ENCODE assay signal across 1 cellular context in genomic region chr22:17171313-17172171, GRCh38.
TF ChIP-seq lines count a peak whose summit lies in the region.

No MANE protein-coding gene starts in this region.

TF ChIP-seq in HepG2, 621 proteins besides CTCF, POLR2A, EP300 and RAD21 (continued from another document and continues in another):
- no peak for TF ChIP-seq AKNA (CRISPR knock-in tag; IDR thresholded peaks at IDR 0.05; ENCODE audit: borderline replicate concordance)
- TF ChIP-seq NR2C2 (CRISPR knock-in tag; IDR thresholded peaks at IDR 0.05; ENCODE audit: borderline replicate concordance) = peak; percentile 68
- 0 out of 2 replicates have a peak, but pooled peaks have one; percentile 60 for TF ChIP-seq ZNF431 (CRISPR knock-in tag; IDR thresholded peaks at IDR 0.05; ENCODE audit: borderline replicate concordance, low read depth)
- TF ChIP-seq NR2F6 (IDR thresholded peaks at IDR 0.05) = no peak
- 0 out of 2 replicates have a peak, but pooled peaks have one; percentile 25 for TF ChIP-seq NR2F6 (CRISPR knock-in tag; IDR thresholded peaks at IDR 0.05)
- TF ChIP-seq, protein P1, sequence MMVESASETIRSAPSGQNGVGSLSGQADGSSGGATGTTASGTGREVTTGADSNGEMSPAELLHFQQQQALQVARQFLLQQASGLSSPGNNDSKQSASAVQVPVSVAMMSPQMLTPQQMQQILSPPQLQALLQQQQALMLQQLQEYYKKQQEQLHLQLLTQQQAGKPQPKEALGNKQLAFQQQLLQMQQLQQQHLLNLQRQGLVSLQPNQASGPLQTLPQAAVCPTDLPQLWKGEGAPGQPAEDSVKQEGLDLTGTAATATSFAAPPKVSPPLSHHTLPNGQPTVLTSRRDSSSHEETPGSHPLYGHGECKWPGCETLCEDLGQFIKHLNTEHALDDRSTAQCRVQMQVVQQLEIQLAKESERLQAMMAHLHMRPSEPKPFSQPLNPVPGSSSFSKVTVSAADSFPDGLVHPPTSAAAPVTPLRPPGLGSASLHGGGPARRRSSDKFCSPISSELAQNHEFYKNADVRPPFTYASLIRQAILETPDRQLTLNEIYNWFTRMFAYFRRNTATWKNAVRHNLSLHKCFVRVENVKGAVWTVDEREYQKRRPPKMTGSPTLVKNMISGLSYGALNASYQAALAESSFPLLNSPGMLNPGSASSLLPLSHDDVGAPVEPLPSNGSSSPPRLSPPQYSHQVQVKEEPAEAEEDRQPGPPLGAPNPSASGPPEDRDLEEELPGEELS (CRISPR knock-in tag; IDR thresholded peaks at IDR 0.05) = no peak
- no peak for TF ChIP-seq CHD4 (IDR thresholded peaks at IDR 0.05; ENCODE audit: borderline replicate concordance, low read length)
- TF ChIP-seq KDM2A (CRISPR knock-in tag; IDR thresholded peaks at IDR 0.05; ENCODE audit: borderline replicate concordance, low read depth) = peak; percentile 43; the same call in 1 of the 2 replicates
- no peak for TF ChIP-seq SMC3 (IDR thresholded peaks at IDR 0.05; ENCODE audit: low read length)
- no peak for TF ChIP-seq ZNF138 (CRISPR knock-in tag; IDR thresholded peaks at IDR 0.05; ENCODE audit: low read depth)
- TF ChIP-seq ZMYM3 (CRISPR knock-in tag; IDR thresholded peaks at IDR 0.05) = peak; percentile 68
- peak; percentile 59; the same call in 1 of the 2 replicates for TF ChIP-seq ZNF564 (CRISPR knock-in tag; IDR thresholded peaks at IDR 0.05)
- TF ChIP-seq CBX5 (CRISPR knock-in tag; IDR thresholded peaks at IDR 0.05; ENCODE audit: borderline replicate concordance) = peak; percentile 70; the same call in 1 of the 2 replicates
- no peak for TF ChIP-seq ZNF326 (CRISPR knock-in tag; IDR thresholded peaks at IDR 0.05; ENCODE audit: borderline replicate concordance)
- no peak for TF ChIP-seq ZSCAN20 (CRISPR knock-in tag; IDR thresholded peaks at IDR 0.05; ENCODE audit: borderline replicate concordance)
- TF ChIP-seq RNF2 (conservative IDR thresholded peaks at IDR 0.05; ENCODE audit: low read depth) = 0 out of 2 replicates have a peak, but pooled peaks have one; percentile 60
- TF ChIP-seq, protein P2, sequence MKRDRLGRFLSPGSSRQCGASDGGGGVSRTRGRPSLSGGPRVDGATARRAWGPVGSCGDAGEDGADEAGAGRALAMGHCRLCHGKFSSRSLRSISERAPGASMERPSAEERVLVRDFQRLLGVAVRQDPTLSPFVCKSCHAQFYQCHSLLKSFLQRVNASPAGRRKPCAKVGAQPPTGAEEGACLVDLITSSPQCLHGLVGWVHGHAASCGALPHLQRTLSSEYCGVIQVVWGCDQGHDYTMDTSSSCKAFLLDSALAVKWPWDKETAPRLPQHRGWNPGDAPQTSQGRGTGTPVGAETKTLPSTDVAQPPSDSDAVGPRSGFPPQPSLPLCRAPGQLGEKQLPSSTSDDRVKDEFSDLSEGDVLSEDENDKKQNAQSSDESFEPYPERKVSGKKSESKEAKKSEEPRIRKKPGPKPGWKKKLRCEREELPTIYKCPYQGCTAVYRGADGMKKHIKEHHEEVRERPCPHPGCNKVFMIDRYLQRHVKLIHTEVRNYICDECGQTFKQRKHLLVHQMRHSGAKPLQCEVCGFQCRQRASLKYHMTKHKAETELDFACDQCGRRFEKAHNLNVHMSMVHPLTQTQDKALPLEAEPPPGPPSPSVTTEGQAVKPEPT (CRISPR knock-in tag; IDR thresholded peaks at IDR 0.05; ENCODE audit: low read depth) = 0 out of 2 replicates have a peak, but pooled peaks have one; percentile 58
- TF ChIP-seq NBN (conservative IDR thresholded peaks at IDR 0.05) = no peak
- TF ChIP-seq ASH2L (IDR thresholded peaks at IDR 0.05; ENCODE audit: insufficient read length, low read depth, low read length) = peak; percentile 31
- 0 out of 2 replicates have a peak, but pooled peaks have one; percentile 6 for TF ChIP-seq TARDBP (CRISPR knock-in tag; IDR thresholded peaks at IDR 0.05)
- no peak for TF ChIP-seq KLF9 (CRISPR knock-in tag; IDR thresholded peaks at IDR 0.05; ENCODE audit: low read depth)
- TF ChIP-seq HMGXB4 (CRISPR knock-in tag; IDR thresholded peaks at IDR 0.05; ENCODE audit: borderline replicate concordance in 1 of 2, low read depth in 1 of 2) = peak; percentile 27 to 85; a peak in 3 of 4 replicates
- 0 out of 2 replicates have a peak, but pooled peaks have one; percentile 54 for TF ChIP-seq ZNF761 (CRISPR knock-in tag; conservative IDR thresholded peaks at IDR 0.05)
- TF ChIP-seq, protein P3, sequence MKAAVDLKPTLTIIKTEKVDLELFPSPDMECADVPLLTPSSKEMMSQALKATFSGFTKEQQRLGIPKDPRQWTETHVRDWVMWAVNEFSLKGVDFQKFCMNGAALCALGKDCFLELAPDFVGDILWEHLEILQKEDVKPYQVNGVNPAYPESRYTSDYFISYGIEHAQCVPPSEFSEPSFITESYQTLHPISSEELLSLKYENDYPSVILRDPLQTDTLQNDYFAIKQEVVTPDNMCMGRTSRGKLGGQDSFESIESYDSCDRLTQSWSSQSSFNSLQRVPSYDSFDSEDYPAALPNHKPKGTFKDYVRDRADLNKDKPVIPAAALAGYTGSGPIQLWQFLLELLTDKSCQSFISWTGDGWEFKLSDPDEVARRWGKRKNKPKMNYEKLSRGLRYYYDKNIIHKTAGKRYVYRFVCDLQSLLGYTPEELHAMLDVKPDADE (CRISPR knock-in tag; IDR thresholded peaks at IDR 0.05) = no peak
- TF ChIP-seq RBFOX2 (IDR thresholded peaks at IDR 0.05; ENCODE audit: low read depth, low read length) = peak; percentile 84
- peak; percentile 52 for TF ChIP-seq ZFY (CRISPR knock-in tag; IDR thresholded peaks at IDR 0.05)
- peak; percentile 49 for TF ChIP-seq ZNF441 (CRISPR knock-in tag; IDR thresholded peaks at IDR 0.05; ENCODE audit: borderline replicate concordance)
- TF ChIP-seq ZFP82 (CRISPR knock-in tag; IDR thresholded peaks at IDR 0.05; ENCODE audit: borderline replicate concordance) = no peak
- TF ChIP-seq ZBTB20 (CRISPR knock-in tag; IDR thresholded peaks at IDR 0.05; ENCODE audit: borderline replicate concordance, low read depth) = no peak
- TF ChIP-seq ZNF615 (CRISPR knock-in tag; IDR thresholded peaks at IDR 0.05; ENCODE audit: borderline replicate concordance) = no peak
- no peak for TF ChIP-seq SP140L (CRISPR knock-in tag; IDR thresholded peaks at IDR 0.05; ENCODE audit: borderline replicate concordance)
- 0 out of 2 replicates have a peak, but pooled peaks have one; percentile 11 for TF ChIP-seq AHR (CRISPR knock-in tag; IDR thresholded peaks at IDR 0.05)
- TF ChIP-seq ISX (CRISPR knock-in tag; conservative IDR thresholded peaks at IDR 0.05) = no peak
- TF ChIP-seq, protein P4, sequence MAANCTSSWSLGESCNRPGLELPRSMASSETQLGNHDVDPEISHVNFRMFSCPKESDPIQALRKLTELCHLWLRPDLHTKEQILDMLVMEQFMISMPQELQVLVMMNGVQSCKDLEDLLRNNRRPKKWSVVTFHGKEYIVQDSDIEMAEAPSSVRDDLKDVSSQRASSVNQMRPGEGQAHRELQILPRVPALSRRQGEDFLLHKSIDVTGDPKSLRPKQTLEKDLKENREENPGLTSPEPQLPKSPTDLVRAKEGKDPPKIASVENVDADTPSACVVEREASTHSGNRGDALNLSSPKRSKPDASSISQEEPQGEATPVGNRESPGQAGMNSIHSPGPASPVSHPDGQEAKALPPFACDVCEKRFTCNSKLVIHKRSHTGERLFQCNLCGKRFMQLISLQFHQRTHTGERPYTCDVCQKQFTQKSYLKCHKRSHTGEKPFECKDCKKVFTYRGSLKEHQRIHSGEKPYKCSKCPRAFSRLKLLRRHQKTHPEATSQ (CRISPR knock-in tag; IDR thresholded peaks at IDR 0.05; ENCODE audit: borderline replicate concordance) = no peak
- no peak; the same call in 1 of the 2 replicates for TF ChIP-seq TFDP2 (CRISPR knock-in tag; IDR thresholded peaks at IDR 0.05)
- peak; percentile 69 for TF ChIP-seq POLR2G (IDR thresholded peaks at IDR 0.05; ENCODE audit: low read depth, low read length)
- TF ChIP-seq ARID5B (CRISPR knock-in tag; IDR thresholded peaks at IDR 0.05) = no peak
- TF ChIP-seq AGO1 (IDR thresholded peaks at IDR 0.05; ENCODE audit: low read depth, low read length, poor library complexity, severe bottlenecking) = no peak
- no peak for TF ChIP-seq ZBTB2 (CRISPR knock-in tag; IDR thresholded peaks at IDR 0.05; ENCODE audit: low read depth)
- no peak for TF ChIP-seq ZNF572 (CRISPR knock-in tag; IDR thresholded peaks at IDR 0.05)
- no peak for TF ChIP-seq ZNF30 (CRISPR knock-in tag; IDR thresholded peaks at IDR 0.05)
- no peak for TF ChIP-seq ARNT (IDR thresholded peaks at IDR 0.05)
